ENCODE assay signal across 18 cellular contexts in genomic region chr11:133029096-133029495, GRCh38.
DNase-seq lines count a peak whose midpoint lies in the region; ATAC-seq and TF ChIP-seq lines count a peak whose summit lies in the region.
"Had no signal": no experiment of that assay in that cellular context is flagged by ENCODE, and none has a peak within 500 bp of the region (broad histone marks: within the 10 kb centered on the region; RNA-seq: fewer than 3 reads in every experiment).

No MANE protein-coding gene starts in this region.

- CTCF ChIA-PET in HEK293T (lab: Yijun Ruan, JAX): interaction anchor here (0.6 kb wide), 1 partner anchor 43 kb away, joined by 3 read pairs; no protein-coding TSS in a partner anchor

- peaks cover 6 to 7% of the 10 kb centered on the region in 2 donors for H3K9me3 Mint-ChIP-seq in stimulated activated naive B cell treated with anti-CD40 and anti-IgM and Interleukin-4, amounts not matched to agents 10 μg/mL and 1 μg/mL and 100 μg/mL, for 72 hours
- H3K9me3 Mint-ChIP-seq: HFFc6 had no signal

- H3K27ac Mint-ChIP-seq in stimulated activated naive B cell treated with anti-CD40 and anti-IgM and Interleukin-4, amounts not matched to agents 10 μg/mL and 1 μg/mL and 100 μg/mL, for 72 hours: no peak overlapping the region
- H3K27ac Mint-ChIP-seq: CD14-positive monocyte; CD4-positive, alpha-beta memory T cell; HFFc6 had no signal

- POLR2A ChIA-PET in HEK293T (lab: Yijun Ruan, JAX): no interaction called here

- DNase-seq in EH (ENCODE audit: low read depth): peak; percentile 8
- peak; percentile 24 for DNase-seq in NCI-H1048 (lab: John Stamatoyannopoulos, UW)
- DNase-seq in astrocyte of the hippocampus (ENCODE audit: low read depth, low spot score): peak; percentile 76
- DNase-seq in renal cortical epithelial cell (ENCODE audit: low read depth): peak; percentile 54
- DNase-seq in HEK293T (ENCODE audit: extremely low spot score): no peak
- DNase-seq in stimulated activated naive B cell treated with anti-CD40 and anti-IgM and Interleukin-4, amounts not matched to agents 10 μg/mL and 1 μg/mL and 100 μg/mL, for 72 hours: no peak
- no peak for DNase-seq in anterior cingulate cortex (lab: John Stamatoyannopoulos, UW)
- DNase-seq: AML-193; CD4-positive, alpha-beta memory T cell; DMS153; DMS79 treated with DMSO at 0.1 percent for 48 hours; EL; GM23248; HCEC 1CT; HFFc6; KG1 had no signal

- no peaks in the 10 kb centered on the region for H3K27me3 Mint-ChIP-seq in stimulated activated naive B cell treated with anti-CD40 and anti-IgM and Interleukin-4, amounts not matched to agents 10 μg/mL and 1 μg/mL and 100 μg/mL, for 72 hours

- no peaks in the 10 kb centered on the region for H3K4me1 Mint-ChIP-seq in stimulated activated naive B cell treated with anti-CD40 and anti-IgM and Interleukin-4, amounts not matched to agents 10 μg/mL and 1 μg/mL and 100 μg/mL, for 72 hours
- H3K4me1 Mint-ChIP-seq: CD14-positive monocyte; CD4-positive, alpha-beta memory T cell had no signal

- no peaks in the 10 kb centered on the region for H3K36me3 Mint-ChIP-seq in stimulated activated naive B cell treated with anti-CD40 and anti-IgM and Interleukin-4, amounts not matched to agents 10 μg/mL and 1 μg/mL and 100 μg/mL, for 72 hours
- H3K36me3 Mint-ChIP-seq: CD14-positive monocyte; CD4-positive, alpha-beta memory T cell had no signal

- ATAC-seq in stimulated activated naive B cell treated with anti-CD40 and anti-IgM and Interleukin-4, amounts not matched to agents 10 μg/mL and 1 μg/mL and 100 μg/mL, for 72 hours (replicated peaks): no peak
- ATAC-seq: GM12878 had no signal

- H3K4me3 Mint-ChIP-seq in stimulated activated naive B cell treated with anti-CD40 and anti-IgM and Interleukin-4, amounts not matched to agents 10 μg/mL and 1 μg/mL and 100 μg/mL, for 72 hours: no peak overlapping the region
- H3K4me3 Mint-ChIP-seq: CD14-positive monocyte; CD4-positive, alpha-beta memory T cell; HFFc6 had no signal

TF ChIP-seq in HEK293T, 16 proteins besides CTCF, POLR2A, EP300 and RAD21:
- TF ChIP-seq L3MBTL2 (conservative IDR thresholded peaks at IDR 0.05) (no peak), HDGF (IDR thresholded peaks at IDR 0.05; ENCODE audit: borderline replicate concordance) (no peak), LEF1 (IDR thresholded peaks at IDR 0.05; ENCODE audit: borderline replicate concordance) (no peak), BHLHE40 (IDR thresholded peaks at IDR 0.05; ENCODE audit: borderline replicate concordance) (no peak), ELF4 (IDR thresholded peaks at IDR 0.05) (no peak), SUZ12 (IDR thresholded peaks at IDR 0.05) (no peak), CTBP1 (IDR thresholded peaks at IDR 0.05; ENCODE audit: borderline replicate concordance) (no peak), TARDBP (IDR thresholded peaks at IDR 0.05) (no peak), FOXA1 (IDR thresholded peaks at IDR 0.05) (no peak), FOXK2 (IDR thresholded peaks at IDR 0.05) (no peak), NFRKB (IDR thresholded peaks at IDR 0.05) (no peak), PKNOX1 (IDR thresholded peaks at IDR 0.05) (no peak), ARNT (IDR thresholded peaks at IDR 0.05) (no peak), SP1 (IDR thresholded peaks at IDR 0.05) (no peak), ZNF384 (IDR thresholded peaks at IDR 0.05) (no peak), FOXM1 (IDR thresholded peaks at IDR 0.05; ENCODE audit: borderline replicate concordance) (no peak)

Comparison
In these comparisons a context has a peak if more than half of its experiments do, and no peak if none do; other contexts are left out.
1. DNase-seq: peak in EH (single experiment), NCI-H1048 (single experiment), astrocyte of the hippocampus (single experiment) and renal cortical epithelial cell (single experiment); none in HEK293T (single experiment), stimulated activated naive B cell treated with anti-CD40 and anti-IgM and Interleukin-4, amounts not matched to agents 10 μg/mL and 1 μg/mL and 100 μg/mL, for 72 hours (single experiment) and anterior cingulate cortex (0 of 58).